Comparison of ENCODE assay signal across 17 cellular contexts in the genomic region with DNA sequence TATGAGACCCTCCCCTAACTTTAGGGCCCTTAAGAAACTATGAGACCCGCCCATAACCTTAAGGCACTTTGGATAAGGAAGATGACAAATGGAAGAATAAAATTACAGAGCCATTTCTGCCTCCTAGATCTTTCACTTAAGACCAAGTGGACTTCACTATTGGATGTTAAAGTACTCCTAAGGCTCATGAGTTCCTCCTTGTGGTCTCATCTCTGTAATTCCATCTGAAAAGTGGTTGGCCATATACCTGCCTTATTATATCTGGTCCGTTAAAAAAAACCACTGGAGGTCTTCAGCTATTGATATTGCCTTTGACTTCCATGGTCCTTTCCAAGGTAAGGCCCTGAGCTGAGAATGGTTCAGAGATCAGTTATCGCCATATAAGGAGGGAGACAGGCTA.
A peak's percentile ranks its signal among the peaks of the same experiment; 100 is the strongest.
DNase-seq lines count a peak whose midpoint lies in the region; FAIRE-seq and TF ChIP-seq lines count a peak whose summit lies in the region.
"Had no signal": no experiment of that assay in that cellular context is flagged by ENCODE, and none has a peak within 500 bp of the region (broad histone marks: within the 10 kb centered on the region; RNA-seq: fewer than 3 reads in every experiment).

No MANE protein-coding gene starts in this region.

- H3K36me3 ChIP-seq in GM23248 (ENCODE audit: low read depth) (no peaks in the 10 kb centered on the region), skeletal muscle tissue (ENCODE audit: control insufficient read depth in 3 of 3, insufficient read depth in 3 of 3, low read length in 3 of 3) (no peaks in the 10 kb centered on the region)

- peak overlapping the region; percentile 44 for H3K27ac ChIP-seq in GM23248
- peak overlapping the region; percentile 90 for H3K27ac ChIP-seq in skeletal muscle tissue (ENCODE audit: low read depth, low read length)
- H3K27ac ChIP-seq: SK-N-MC had no signal

- H3K9me3 ChIP-seq in GM23248 (ENCODE audit: low read depth): no peaks in the 10 kb centered on the region
- H3K9me3 ChIP-seq in skeletal muscle tissue (ENCODE audit: control insufficient read depth in 3 of 3, low read length in 3 of 3): no peaks in the 10 kb centered on the region

- CTCF ChIA-PET in activated naive CD4-positive, alpha-beta T cell treated with anti-CD3 and anti-CD28 coated beads, Interleukin-2, amount 10 ng/mL, durations not matched to agents 7 days and 5 days (lab: Charles Lee): interaction anchor here (0.5 to 1.6 kb wide), 2 partner anchors 37 to 721 kb away, joined by 3 to 8 read pairs; no protein-coding TSS in a partner anchor

- peak overlapping the region; percentile 54 for H3K4me2 ChIP-seq in GM23248 (ENCODE audit: unreplicated experiment)

- peaks cover 5% of the 10 kb centered on the region for H3K27me3 ChIP-seq in GM23248 (replicated peaks; ENCODE audit: insufficient read depth)
- no peaks in the 10 kb centered on the region for H3K27me3 ChIP-seq in skeletal muscle tissue (ENCODE audit: control insufficient read depth in 3 of 3, insufficient read depth in 3 of 3, low read length in 3 of 3)

- H2AFZ ChIP-seq in GM23248: no peak overlapping the region

- no peaks in the 10 kb centered on the region for H3K36me3 Mint-ChIP-seq in activated naive CD4-positive, alpha-beta T cell treated with anti-CD3 and anti-CD28 coated beads, Interleukin-2, amount 10 ng/mL, durations not matched to agents 7 days and 5 days
- H3K36me3 Mint-ChIP-seq: CD4-positive, CD25-positive, alpha-beta regulatory T cell had no signal

- no peaks in the 10 kb centered on the region for H3K4me1 Mint-ChIP-seq in activated naive CD4-positive, alpha-beta T cell treated with anti-CD3 and anti-CD28 coated beads, Interleukin-2, amount 10 ng/mL, durations not matched to agents 7 days and 5 days
- H3K4me1 Mint-ChIP-seq: activated naive CD8-positive, alpha-beta T cell treated with anti-CD3 and anti-CD28 coated beads, Interleukin-2, amount 50 U/mL, for 24 hours; CD4-positive, CD25-positive, alpha-beta regulatory T cell had no signal

- no peak overlapping the region for H3K27ac Mint-ChIP-seq in activated naive CD4-positive, alpha-beta T cell treated with anti-CD3 and anti-CD28 coated beads, Interleukin-2, amount 10 ng/mL, durations not matched to agents 7 days and 5 days
- H3K27ac Mint-ChIP-seq: activated naive CD8-positive, alpha-beta T cell treated with anti-CD3 and anti-CD28 coated beads, Interleukin-2, amount 50 U/mL, for 24 hours; activated T-cell treated with anti-CD3 and anti-CD28 coated beads, Interleukin-2, amount 50 U/mL, for 72 hours; CD4-positive, CD25-positive, alpha-beta regulatory T cell; progenitor cell of endocrine pancreas had no signal

- H3K4me3 ChIP-seq in GM23248 (0 out of 2 replicates have a peak overlapping the region, but pooled peaks have one; percentile 7), fibroblast of villous mesenchyme (ENCODE audit: low read depth, low read length) (no peak overlapping the region), skeletal muscle tissue (ENCODE audit: low read length in 3 of 3) (peak overlapping the region in 1 of 3 donors; percentile 7)
- H3K4me3 ChIP-seq: SK-N-MC had no signal

- H3K4me1 ChIP-seq in GM23248 (ENCODE audit: insufficient read depth) (peaks cover 24% of the 10 kb centered on the region), skeletal muscle tissue (ENCODE audit: control insufficient read depth in 3 of 3, insufficient read depth in 3 of 3, low read length in 3 of 3) (peaks cover 25 to 50% (median 30%) of the 10 kb centered on the region in 3 donors)

- peaks cover 29% of the 10 kb centered on the region for H3F3A ChIP-seq in GM23248 (ENCODE audit: insufficient read depth)

- FAIRE-seq in GM12891 (lab: Jason Lieb, UNC): no peak

- in situ Hi-C loops in GM23248 (cut with MboI) (loop anchor here (10.0 kb wide), 1 partner anchor 367 kb away; no protein-coding TSS in a partner anchor), SK-MEL-5 (cut with HindIII; ENCODE audit: low pct_unique_long_range_greater_than_20kb, low sequenced_read_pairs) (no loop called here)

- H3K9ac ChIP-seq in GM23248 (no peak overlapping the region), skeletal muscle tissue (ENCODE audit: low read depth in 1 of 3, low read length in 3 of 3) (peak overlapping the region in 2 of 3 donors; percentile 8 to 60)

- no peaks in the 10 kb centered on the region for H3K9me3 Mint-ChIP-seq in activated naive CD4-positive, alpha-beta T cell treated with anti-CD3 and anti-CD28 coated beads, Interleukin-2, amount 10 ng/mL, durations not matched to agents 7 days and 5 days
- H3K9me3 Mint-ChIP-seq: activated naive CD8-positive, alpha-beta T cell treated with anti-CD3 and anti-CD28 coated beads, Interleukin-2, amount 50 U/mL, for 24 hours; activated T-cell treated with anti-CD3 and anti-CD28 coated beads, Interleukin-2, amount 50 U/mL, for 72 hours; CD4-positive, CD25-positive, alpha-beta regulatory T cell had no signal

- no peak for TF ChIP-seq POLR2A in GM12891 (IDR thresholded peaks at IDR 0.05; ENCODE audit: low read depth, low read length)

- peak; percentile 4 for TF ChIP-seq CTCF in fibroblast of villous mesenchyme (IDR thresholded peaks at IDR 0.05; ENCODE audit: insufficient read depth, low read depth, low read length)

- H3K79me2 ChIP-seq in GM23248 (ENCODE audit: insufficient read depth): no peaks in the 10 kb centered on the region

- no peaks in the 10 kb centered on the region for H3K27me3 Mint-ChIP-seq in activated naive CD4-positive, alpha-beta T cell treated with anti-CD3 and anti-CD28 coated beads, Interleukin-2, amount 10 ng/mL, durations not matched to agents 7 days and 5 days
- H3K27me3 Mint-ChIP-seq: activated naive CD8-positive, alpha-beta T cell treated with anti-CD3 and anti-CD28 coated beads, Interleukin-2, amount 50 U/mL, for 24 hours; CD4-positive, CD25-positive, alpha-beta regulatory T cell had no signal

- H4K20me1 ChIP-seq in GM23248 (ENCODE audit: insufficient read depth): no peaks in the 10 kb centered on the region

- DNase-seq in GM23248 (no peak), SK-MEL-5 (ENCODE audit: low read depth, low spot score) (peak; percentile 32), fibroblast of villous mesenchyme (ENCODE audit: low read depth) (no peak), GM12891 (ENCODE audit: insufficient read length, low spot score) (no peak)
- no peak for DNase-seq in activated naive CD4-positive, alpha-beta T cell (lab: John Stamatoyannopoulos, UW)
- DNase-seq in activated naive CD4-positive, alpha-beta T cell treated with anti-CD3 and anti-CD28 coated beads, Interleukin-2, amount 10 ng/mL, durations not matched to agents 7 days and 5 days: no peak
- DNase-seq: activated CD4-positive, alpha-beta T cell treated with anti-CD3 and anti-CD28 coated beads, Interleukin-2, amount 50 U/mL, for 4 hours; activated naive CD8-positive, alpha-beta T cell treated with anti-CD3 and anti-CD28 coated beads, Interleukin-2, amount 50 U/mL, for 24 hours; activated T-cell treated with anti-CD3 and anti-CD28 coated beads, Interleukin-2, amount 50 U/mL, for 72 hours; CD4-positive, CD25-positive, alpha-beta regulatory T cell; Karpas-422; NCI-H2227 treated with DMSO at 0.1 percent for 48 hours; NK-92 treated with Interleukin-12 subunit alpha and Interleukin-12 subunit beta, amount 100 ng/mL, for 24 hours; stimulated activated CD4-positive, alpha-beta T cell treated with anti-CD3 and anti-CD28 coated beads, Interleukin-15, amount 100 ng/mL, for 24 hours had no signal

- WGBS in GM23248 (ENCODE audit: low coverage in 1 of 2, low lambda C conversion rate in 2 of 2, missing lambda C conversion rate in 2 of 2), 2 experiments: 69 to 73% methylated on average over 3 of the region's 3 CpGs

- no peaks in the 10 kb centered on the region for H3K9me2 ChIP-seq in GM23248 (ENCODE audit: insufficient read depth)

- no peak overlapping the region for H3K4me3 Mint-ChIP-seq in activated naive CD4-positive, alpha-beta T cell treated with anti-CD3 and anti-CD28 coated beads, Interleukin-2, amount 10 ng/mL, durations not matched to agents 7 days and 5 days
- H3K4me3 Mint-ChIP-seq: activated naive CD8-positive, alpha-beta T cell treated with anti-CD3 and anti-CD28 coated beads, Interleukin-2, amount 50 U/mL, for 24 hours; activated T-cell treated with anti-CD3 and anti-CD28 coated beads, Interleukin-2, amount 50 U/mL, for 72 hours; CD4-positive, CD25-positive, alpha-beta regulatory T cell had no signal

TF ChIP-seq in GM12891, 5 proteins besides CTCF, POLR2A, EP300 and RAD21:
- TF ChIP-seq TAF1 (IDR thresholded peaks at IDR 0.05; ENCODE audit: low read depth, low read length): no peak
- TF ChIP-seq POLR2AphosphoS5 (IDR thresholded peaks at IDR 0.05; ENCODE audit: low read depth, low read length): no peak
- no peak for TF ChIP-seq PAX5 (IDR thresholded peaks at IDR 0.05; ENCODE audit: insufficient read depth, low read length, severe bottlenecking)
- TF ChIP-seq SPI1 (IDR thresholded peaks at IDR 0.05; ENCODE audit: low read depth, low read length): no peak
- no peak for TF ChIP-seq POU2F2 (IDR thresholded peaks at IDR 0.05; ENCODE audit: low read depth, low read length)
TF ChIP-seq in GM12891: peak in this region for 0.
